Comparison of ENCODE assay signal across 13 cellular contexts in genomic region chr3:52134761-52135160, GRCh38.
"Had no signal": no experiment of that assay in that cellular context is flagged by ENCODE, and none has a peak within 500 bp of the region (broad histone marks: within the 10 kb centered on the region; RNA-seq: fewer than 3 reads in every experiment).

No MANE protein-coding gene starts in this region.

- H3K4me1 Mint-ChIP-seq: activated CD4-positive, alpha-beta T cell treated with anti-CD3 and anti-CD28 coated beads, Interleukin-2, amount 10 ng/mL, durations not matched to agents 7 days and 5 days had no signal

- H3K27me3 Mint-ChIP-seq: activated CD4-positive, alpha-beta T cell treated with anti-CD3 and anti-CD28 coated beads, Interleukin-2, amount 10 ng/mL, durations not matched to agents 7 days and 5 days; type B pancreatic cell had no signal

- H3K27ac ChIP-seq: epithelial cell of prostate, neutrophil had no signal

- H3K27me3 ChIP-seq: neutrophil had no signal

- H3K9me3 ChIP-seq: neutrophil had no signal

- H3K9me3 Mint-ChIP-seq: activated CD4-positive, alpha-beta T cell treated with anti-CD3 and anti-CD28 coated beads, Interleukin-2, amount 10 ng/mL, durations not matched to agents 7 days and 5 days; type B pancreatic cell had no signal

- DNase-seq: activated CD4-positive, alpha-beta T cell treated with anti-CD3 and anti-CD28 coated beads, Interleukin-2, amount 10 ng/mL, durations not matched to agents 7 days and 5 days; activated CD4-positive, CD25-positive, alpha-beta regulatory T cell; activated naive CD4-positive, alpha-beta T cell; dermis blood vessel endothelial cell; foreskin melanocyte; posterior cingulate gyrus; stimulated activated CD4-positive, alpha-beta T cell treated with anti-CD3 and anti-CD28 coated beads, Interleukin-2, amount 100 ng/mL, for 48 hours; stimulated activated naive CD4-positive, alpha-beta T cell treated with Interleukin-2 at 50 U/mL for 16 hours; substantia nigra; T-helper 2 cell had no signal

- H3K27ac Mint-ChIP-seq: activated CD4-positive, alpha-beta T cell treated with anti-CD3 and anti-CD28 coated beads, Interleukin-2, amount 10 ng/mL, durations not matched to agents 7 days and 5 days; type B pancreatic cell had no signal

- H3K36me3 Mint-ChIP-seq: type B pancreatic cell had no signal

- H3K4me3 Mint-ChIP-seq: activated CD4-positive, alpha-beta T cell treated with anti-CD3 and anti-CD28 coated beads, Interleukin-2, amount 10 ng/mL, durations not matched to agents 7 days and 5 days; type B pancreatic cell had no signal
